19 cellular contexts compared by ENCODE assay signal in the genomic region with DNA sequence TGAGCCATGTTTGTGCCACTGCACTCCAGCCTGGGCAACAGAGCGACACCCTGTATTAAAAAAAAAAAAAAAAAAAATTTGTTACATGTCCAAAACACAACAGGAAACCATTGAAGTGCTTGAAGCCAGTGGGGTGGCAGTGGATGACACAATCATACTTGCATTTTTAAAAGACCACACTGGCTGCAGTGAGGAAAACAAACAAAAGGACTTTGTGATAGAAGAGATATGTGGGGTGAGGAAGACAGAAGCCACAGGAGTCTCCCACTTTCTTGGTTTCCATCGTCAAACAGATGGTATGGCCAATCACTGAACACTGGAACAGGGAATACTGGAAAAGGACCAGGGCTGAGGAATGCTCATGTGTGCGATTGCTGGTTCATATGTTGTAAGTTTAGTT. TPM values are rescaled to one million over a fixed set of nuclear protein-coding genes. Genes with fewer than 3 reads are reported as not detected.
DNase-seq lines count a peak whose midpoint lies in the region; ATAC-seq, FAIRE-seq and TF ChIP-seq lines count a peak whose summit lies in the region.
"Had no signal": no experiment of that assay in that cellular context is flagged by ENCODE, and none has a peak within 500 bp of the region (broad histone marks: within the 10 kb centered on the region; RNA-seq: fewer than 3 reads in every experiment).

No MANE protein-coding gene starts in this region.

- FAIRE-seq in small intestine (lab: Jason Lieb, UNC) (no peak), frontal cortex (lab: Jason Lieb, UNC) (no peak)
- FAIRE-seq: G401.6 had no signal

- ATAC-seq in HCT116: peak; percentile 41

- no TSS peak for BruUV-seq in HCT116 (replicated peaks; lab: Mats Ljungman, UMichigan)

- H3K79me2 ChIP-seq in HCT116 (ENCODE audit: insufficient read depth, low read length): no peaks in the 10 kb centered on the region

- DNase-seq in Daoy (ENCODE audit: low read depth) (peak; percentile 41), HCT116 (ENCODE audit: low read depth, low spot score) (no peak), SJCRH30 (peak; percentile 53 to 69), myocyte (ENCODE audit: low read depth) (peak; percentile 47), sigmoid colon (no peak), small intestine (no peak), frontal cortex (ENCODE audit: low spot score in 2 of 2) (no peak), NCI-H2107 treated with DMSO at 0.1 percent for 48 hours (lab: John Stamatoyannopoulos, UW; ENCODE audit: unreplicated experiment) (no peak)
- DNase-seq: CD4-positive, CD25-positive, alpha-beta regulatory T cell; DMS53; KBM-7; NCI-H1092 treated with DMSO at 0.1 percent for 48 hours; NCI-H2081 treated with DMSO at 0.1 percent for 48 hours; NK-92 treated with Interleukin-12 subunit alpha and Interleukin-12 subunit beta, amount 100 ng/mL, for 24 hours; OCI-M1; RPMI8226; SIG-M5 had no signal

- H3K9me3 ChIP-seq in HCT116 (ENCODE audit: control insufficient read depth in 1 of 2, insufficient read depth in 1 of 2, low read depth in 1 of 2, low read length in 2 of 2) (no peaks in the 10 kb centered on the region), SJCRH30 (replicated peaks) (no peaks in the 10 kb centered on the region), sigmoid colon (no peaks in the 10 kb centered on the region), small intestine (ENCODE audit: control insufficient read depth, low read depth) (no peaks in the 10 kb centered on the region)

- H3K9ac ChIP-seq in HCT116 (ENCODE audit: low read length): no peak overlapping the region

- H2AFZ ChIP-seq in HCT116 (ENCODE audit: low read depth, low read length, poor library complexity, severe bottlenecking): no peak overlapping the region

- RAD21 ChIA-PET in HCT116 (lab: Charles Lee; ENCODE audit: low non-redundant PET in 1 of 2, low total read pairs in 2 of 2, uncharacterized antibody in 2 of 2, unreplicated experiment in 2 of 2): no interaction called here

- TF ChIP-seq POLR2A in HCT116 (IDR thresholded peaks at IDR 0.05; ENCODE audit: borderline replicate concordance, extremely low read depth, insufficient read depth, insufficient read length) (no peak), sigmoid colon (IDR thresholded peaks at IDR 0.05) (no peak)

- POLR2A ChIA-PET in HCT116 (lab: Charles Lee): interaction anchor here (0.7 kb wide), 1 partner anchor 221 kb away, joined by 5 read pairs; no protein-coding TSS in a partner anchor

- H3K27ac ChIP-seq in HCT116 (ENCODE audit: low read depth, low read length): no peak overlapping the region
- no peak overlapping the region for H3K27ac ChIP-seq in SJCRH30
- no peak overlapping the region for H3K27ac ChIP-seq in sigmoid colon
- H3K27ac ChIP-seq in small intestine (ENCODE audit: low read depth in 1 of 2, low read length in 1 of 2): no peak overlapping the region

- 82 to 88% methylated on average over 3 of the region's 3 CpGs for WGBS in sigmoid colon, 2 donors
- WGBS in small intestine, 3 donors: 83 to 92% (median 88%) methylated on average over 3 of the region's 3 CpGs

- H3K4me3 ChIP-seq in HCT116 (replicated peaks in 1 of 2; ENCODE audit: low read depth in 1 of 2, low read length in 2 of 2) (no peak overlapping the region), SJCRH30 (no peak overlapping the region), sigmoid colon (no peak overlapping the region), small intestine (ENCODE audit: low read depth in 1 of 2, low read length in 2 of 2) (no peak overlapping the region)

- CTCF ChIA-PET in HCT116 (lab: Charles Lee): interaction anchor here (0.7 kb wide), 1 partner anchor 176 kb away, joined by 3 read pairs; no protein-coding TSS in a partner anchor

- H3K4me2 ChIP-seq in HCT116 (ENCODE audit: low read length): peak overlapping the region; percentile 0; the same call in 1 of the 2 replicates

- intact Hi-C loops in HCT116 (cut with micrococcal nuclease): no loop called here
- intact Hi-C loops in sigmoid colon (cut with DNase I): no loop called here

- H3K4me1 ChIP-seq in HCT116 (ENCODE audit: control insufficient read depth in 1 of 2, insufficient read depth in 2 of 2, low read length in 2 of 2) (peaks cover 4 to 43% of the 10 kb centered on the region in 2 experiments; a peak in 3 of 4 replicates), SJCRH30 (peaks cover 4% of the 10 kb centered on the region; the same call in 1 of the 2 replicates), sigmoid colon (no peaks in the 10 kb centered on the region), small intestine (ENCODE audit: control insufficient read depth in 2 of 2, insufficient read depth in 1 of 2, low read depth in 1 of 2, low read length in 1 of 2) (no peaks in the 10 kb centered on the region)

- TF ChIP-seq CTCF in HCT116 (IDR thresholded peaks at IDR 0.05 in 2 of 3, conservative IDR thresholded peaks at IDR 0.05 in 1 of 3; ENCODE audit: borderline replicate concordance in 1 of 3, insufficient read depth in 1 of 3, low read depth in 2 of 3, low read length in 2 of 3) (no peak), sigmoid colon (IDR thresholded peaks at IDR 0.05) (no peak)

- H4K20me1 ChIP-seq in HCT116 (ENCODE audit: insufficient read depth): no peaks in the 10 kb centered on the region

- H3K36me3 ChIP-seq in HCT116 (ENCODE audit: control insufficient read depth in 1 of 2, insufficient read depth in 2 of 2, low read length in 2 of 2) (no peaks in the 10 kb centered on the region), SJCRH30 (no peaks in the 10 kb centered on the region), sigmoid colon (no peaks in the 10 kb centered on the region), small intestine (ENCODE audit: control insufficient read depth in 2 of 2, insufficient read depth in 2 of 2, low read length in 2 of 2) (no peaks in the 10 kb centered on the region)

- no peak for TF ChIP-seq RAD21 in HCT116 (IDR thresholded peaks at IDR 0.05; ENCODE audit: low read depth)

- H3K27me3 ChIP-seq in HCT116 (ENCODE audit: insufficient read depth, low read length): no peaks in the 10 kb centered on the region
- 0 out of 2 replicates have a peak, but pooled peaks cover 2% of the 10 kb centered on the region for H3K27me3 ChIP-seq in SJCRH30
- H3K27me3 ChIP-seq in sigmoid colon: no peaks in the 10 kb centered on the region
- peaks cover 0 to 2% of the 10 kb centered on the region in 2 donors for H3K27me3 ChIP-seq in small intestine (ENCODE audit: control insufficient read depth in 2 of 2, insufficient read depth in 2 of 2, low read length in 2 of 2)

- no peaks in the 10 kb centered on the region for H3K9me2 ChIP-seq in HCT116 (ENCODE audit: insufficient read depth)

- no peak for TF ChIP-seq EP300 in sigmoid colon (IDR thresholded peaks at IDR 0.05)

TF ChIP-seq in HCT116, 20 proteins besides CTCF, POLR2A, EP300 and RAD21 (continues in another document):
- TF ChIP-seq JUND (IDR thresholded peaks at IDR 0.05) (no peak), EZH2 (IDR thresholded peaks at IDR 0.05) (no peak), CEBPB (IDR thresholded peaks at IDR 0.05; ENCODE audit: low read depth) (no peak), ZFX (IDR thresholded peaks at IDR 0.05) (no peak), SP1 (IDR thresholded peaks at IDR 0.05; ENCODE audit: low read depth) (no peak), ELF1 (IDR thresholded peaks at IDR 0.05; ENCODE audit: borderline replicate concordance, low read depth) (no peak), SIN3A (IDR thresholded peaks at IDR 0.05; ENCODE audit: low read depth) (no peak)
- TF ChIP-seq, protein P1, sequence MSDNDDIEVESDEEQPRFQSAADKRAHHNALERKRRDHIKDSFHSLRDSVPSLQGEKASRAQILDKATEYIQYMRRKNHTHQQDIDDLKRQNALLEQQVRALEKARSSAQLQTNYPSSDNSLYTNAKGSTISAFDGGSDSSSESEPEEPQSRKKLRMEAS (IDR thresholded peaks at IDR 0.05): no peak
- TF ChIP-seq, protein P2, sequence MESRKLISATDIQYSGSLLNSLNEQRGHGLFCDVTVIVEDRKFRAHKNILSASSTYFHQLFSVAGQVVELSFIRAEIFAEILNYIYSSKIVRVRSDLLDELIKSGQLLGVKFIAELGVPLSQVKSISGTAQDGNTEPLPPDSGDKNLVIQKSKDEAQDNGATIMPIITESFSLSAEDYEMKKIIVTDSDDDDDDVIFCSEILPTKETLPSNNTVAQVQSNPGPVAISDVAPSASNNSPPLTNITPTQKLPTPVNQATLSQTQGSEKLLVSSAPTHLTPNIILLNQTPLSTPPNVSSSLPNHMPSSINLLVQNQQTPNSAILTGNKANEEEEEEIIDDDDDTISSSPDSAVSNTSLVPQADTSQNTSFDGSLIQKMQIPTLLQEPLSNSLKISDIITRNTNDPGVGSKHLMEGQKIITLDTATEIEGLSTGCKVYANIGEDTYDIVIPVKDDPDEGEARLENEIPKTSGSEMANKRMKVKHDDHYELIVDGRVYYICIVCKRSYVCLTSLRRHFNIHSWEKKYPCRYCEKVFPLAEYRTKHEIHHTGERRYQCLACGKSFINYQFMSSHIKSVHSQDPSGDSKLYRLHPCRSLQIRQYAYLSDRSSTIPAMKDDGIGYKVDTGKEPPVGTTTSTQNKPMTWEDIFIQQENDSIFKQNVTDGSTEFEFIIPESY (IDR thresholded peaks at IDR 0.05; ENCODE audit: extremely low read depth, insufficient replicate concordance, low read length): no peak

RNA-seq across cellular contexts. Expression of gene COMMD10, which starts 20.9 kb away (rescaled TPM):
- 43.1 and 49.3 TPM in 2 replicates for total RNA-seq in Daoy (2014; rRNA removed; shearing (Covaris generic))
- total RNA-seq in HCT116 (2021; ENCODE audit: unreplicated experiment) (35.3 TPM), myocyte (44.2 and 46.5 TPM in 2 replicates), sigmoid colon (10 to 100 TPM; 27.3 to 47.7 (median 41.3) TPM), frontal cortex (28.5 TPM)
- polyA plus RNA-seq in HCT116 (2012): 12.0 and 15.6 TPM in 2 replicates
- total RNA-seq in SJCRH30 (2014; rRNA removed; shearing (Covaris generic)): 56.2 and 56.8 TPM in 2 replicates
- 14.0 TPM for polyA plus RNA-seq in myocyte (2012)
- polyA plus RNA-seq in sigmoid colon (10 to 100 TPM; 17.8 to 28.7 (median 21.6) TPM), small intestine (10 to 100 TPM; 19.7 to 24.2 (median 22.2) TPM)

RNA-seq across cellular contexts. Expression of gene ARL14EPL, which starts 31.7 kb away (rescaled TPM):
- total RNA-seq in Daoy (2014; rRNA removed; shearing (Covaris generic)): 1.3 TPM in 1 of 2 replicates, not detected in the other
- total RNA-seq in HCT116 (2021; ENCODE audit: unreplicated experiment) (22.9 TPM), myocyte (0.35 and 0.47 TPM in 2 replicates), sigmoid colon (not detected), frontal cortex (not detected)
- polyA plus RNA-seq in HCT116 (2012): 17.3 and 18.7 TPM in 2 replicates
- total RNA-seq in SJCRH30 (2014; rRNA removed; shearing (Covaris generic)): 0.06 and 0.66 TPM in 2 replicates
- polyA plus RNA-seq in myocyte (2012): 0.05 TPM
- polyA plus RNA-seq in sigmoid colon (under 1 TPM in 1 of 3 donors, not detected in 2; 0.04 TPM), small intestine (not detected)
- total RNA-seq: B cell; CD4-positive, CD25-positive, alpha-beta regulatory T cell had no signal
- polyA plus RNA-seq: CD4-positive, CD25-positive, alpha-beta regulatory T cell had no signal

Comparison
In these comparisons a context has a peak if more than half of its experiments do, and no peak if none do; other contexts are left out.
1. DNase-seq: peak in Daoy (single experiment), SJCRH30 (2 of 2) and myocyte (single experiment); none in HCT116 (single experiment), sigmoid colon (single experiment), small intestine (single experiment), frontal cortex (0 of 2) and NCI-H2107 treated with DMSO at 0.1 percent for 48 hours (single experiment).
2. RNA of gene ARL14EPL, which starts 31.7 kb away (total RNA-seq): 22.9 TPM in HCT116 (single experiment); 1.3 TPM in Daoy, 0.35 to 0.47 TPM in myocyte, 0.06 to 0.66 TPM in SJCRH30, not detected in sigmoid colon and not detected in frontal cortex (single experiment); every median in the first group is over 10 times any median in the second.